In genomic region chr4:138972956-138973819, GRCh38 we compare ENCODE assay signal across 16 cellular contexts. TPM values are rescaled to one million over a fixed set of nuclear protein-coding genes. Genes with fewer than 3 reads are reported as not detected.
DNase-seq lines count a peak whose midpoint lies in the region; ATAC-seq and TF ChIP-seq lines count a peak whose summit lies in the region.
"Had no signal": no experiment of that assay in that cellular context is flagged by ENCODE, and none has a peak within 500 bp of the region (broad histone marks: within the 10 kb centered on the region; RNA-seq: fewer than 3 reads in every experiment).

No MANE protein-coding gene starts in this region.

- intact Hi-C loops in stomach (cut with DNase I; ENCODE audit: low total_unique reads), result no loop called here

- H3K36me3 Mint-ChIP-seq in activated T-helper 17 cell treated with anti-CD3 and anti-CD28 coated beads, Interleukin-2, amount 50 U/mL, for 72 hours (ENCODE audit: low read depth), result no peaks in the 10 kb centered on the region

- H3K4me3 ChIP-seq in ACC112 (ENCODE audit: low read depth, low read length), result no peak overlapping the region
- no peak overlapping the region for H3K4me3 ChIP-seq in hepatocyte
- H3K4me3 ChIP-seq in stomach, result no peak overlapping the region
- H3K4me3 ChIP-seq: colonic mucosa, SK-N-MC, vagina had no signal

- ATAC-seq in GM21619 (IDR thresholded peaks at IDR 0.05; ENCODE audit: unreplicated experiment), result peak; percentile 34
- no peak for ATAC-seq in GM21723 (IDR thresholded peaks at IDR 0.05; ENCODE audit: unreplicated experiment)
- ATAC-seq in activated T-helper 17 cell treated with anti-CD3 and anti-CD28 coated beads, Interleukin-2, amount 50 U/mL, for 72 hours (replicated peaks), result no peak
- ATAC-seq: activated naive CD8-positive, alpha-beta T cell treated with anti-CD3 and anti-CD28 coated beads, Interleukin-2, amount 50 U/mL, for 24 hours had no signal

- TF ChIP-seq EP300 in stomach (IDR thresholded peaks at IDR 0.05), result no peak

- H3K4me1 ChIP-seq in ACC112 (ENCODE audit: control insufficient read depth, insufficient read depth, low read length, unreplicated experiment) (no peaks in the 10 kb centered on the region), hepatocyte (ENCODE audit: insufficient read depth) (peaks cover 8% of the 10 kb centered on the region), stomach (no peaks in the 10 kb centered on the region)
- H3K4me1 ChIP-seq: colonic mucosa, vagina had no signal

- H2AFZ ChIP-seq in ACC112 (ENCODE audit: low read length, unreplicated experiment) (peak overlapping the region; percentile 17), hepatocyte (no peak overlapping the region)

- TF ChIP-seq CTCF in hepatocyte (IDR thresholded peaks at IDR 0.05; ENCODE audit: poor library complexity), result no peak
- no peak for TF ChIP-seq CTCF in stomach (IDR thresholded peaks at IDR 0.05)

- H3K4me1 Mint-ChIP-seq in activated T-helper 17 cell treated with anti-CD3 and anti-CD28 coated beads, Interleukin-2, amount 50 U/mL, for 72 hours, result no peaks in the 10 kb centered on the region

- TF ChIP-seq POLR2A in stomach (IDR thresholded peaks at IDR 0.05), result no peak

- no peak overlapping the region for H3K4me3 Mint-ChIP-seq in activated T-helper 17 cell treated with anti-CD3 and anti-CD28 coated beads, Interleukin-2, amount 50 U/mL, for 72 hours
- H3K4me3 Mint-ChIP-seq: activated naive CD8-positive, alpha-beta T cell treated with anti-CD3 and anti-CD28 coated beads, Interleukin-2, amount 50 U/mL, for 24 hours had no signal

- H3K27me3 ChIP-seq in ACC112 (ENCODE audit: insufficient read depth, low read length), result no peaks in the 10 kb centered on the region
- H3K27me3 ChIP-seq in hepatocyte, result no peaks in the 10 kb centered on the region
- no peaks in the 10 kb centered on the region for H3K27me3 ChIP-seq in stomach
- H3K27me3 ChIP-seq: colonic mucosa, vagina had no signal

- DNase-seq in NCI-H2171 treated with DMSO at 0.1 percent for 48 hours (lab: John Stamatoyannopoulos, UW), result peak; percentile 79
- no peak for DNase-seq in hepatocyte (ENCODE audit: low spot score)
- DNase-seq in mucosa of gallbladder (ENCODE audit: low spot score), result no peak
- DNase-seq in stomach, result no peak
- DNase-seq: activated CD8-positive, alpha-beta memory T cell treated with anti-CD3 and anti-CD28 coated beads, Interleukin-2, amount 50 U/mL, for 48 hours; activated naive CD8-positive, alpha-beta T cell treated with anti-CD3 and anti-CD28 coated beads, Interleukin-2, amount 50 U/mL, for 24 hours; colonic mucosa; DND-41; NK-92 treated with Interleukin-12 subunit alpha and Interleukin-12 subunit beta, amount 100 ng/mL, for 24 hours had no signal

- H4K20me1 ChIP-seq in hepatocyte (ENCODE audit: insufficient read depth, poor library complexity, severe bottlenecking), result no peaks in the 10 kb centered on the region

- H3K79me2 ChIP-seq in ACC112 (ENCODE audit: control insufficient read depth, insufficient read depth, low read length, unreplicated experiment) (no peaks in the 10 kb centered on the region), hepatocyte (no peaks in the 10 kb centered on the region)

- no peak overlapping the region for H3K27ac ChIP-seq in ACC112 (ENCODE audit: low read depth, low read length)
- H3K27ac ChIP-seq in hepatocyte, result no peak overlapping the region
- no peak overlapping the region for H3K27ac ChIP-seq in stomach
- H3K27ac ChIP-seq: colonic mucosa, HL-60, SK-N-MC, vagina had no signal

- H3K9me3 Mint-ChIP-seq in activated T-helper 17 cell treated with anti-CD3 and anti-CD28 coated beads, Interleukin-2, amount 50 U/mL, for 72 hours, result no peaks in the 10 kb centered on the region
- H3K9me3 Mint-ChIP-seq: activated naive CD8-positive, alpha-beta T cell treated with anti-CD3 and anti-CD28 coated beads, Interleukin-2, amount 50 U/mL, for 24 hours had no signal

- H3K4me2 ChIP-seq in hepatocyte, result peak overlapping the region; percentile 20

- H3K27me3 Mint-ChIP-seq in activated T-helper 17 cell treated with anti-CD3 and anti-CD28 coated beads, Interleukin-2, amount 50 U/mL, for 72 hours, result no peaks in the 10 kb centered on the region
- H3K27me3 Mint-ChIP-seq: activated naive CD8-positive, alpha-beta T cell treated with anti-CD3 and anti-CD28 coated beads, Interleukin-2, amount 50 U/mL, for 24 hours had no signal

- no peaks in the 10 kb centered on the region for H3K9me2 ChIP-seq in hepatocyte (replicated peaks; ENCODE audit: insufficient read depth)

- H3K27ac Mint-ChIP-seq in activated T-helper 17 cell treated with anti-CD3 and anti-CD28 coated beads, Interleukin-2, amount 50 U/mL, for 72 hours, result no peak overlapping the region
- H3K27ac Mint-ChIP-seq: activated naive CD8-positive, alpha-beta T cell treated with anti-CD3 and anti-CD28 coated beads, Interleukin-2, amount 50 U/mL, for 24 hours had no signal

- WGBS in hepatocyte (ENCODE audit: low lambda C conversion rate, missing lambda C conversion rate), result 41% methylated on average over 9 of the region's 9 CpGs
- 59 to 80% (median 70%) methylated on average over 5 to 9 of the region's 9 CpGs for WGBS in stomach, 5 donors

- no peaks in the 10 kb centered on the region for H3K9me3 ChIP-seq in hepatocyte (ENCODE audit: low read depth)
- no peaks in the 10 kb centered on the region for H3K9me3 ChIP-seq in stomach
- H3K9me3 ChIP-seq: colonic mucosa, vagina had no signal

- H3K36me3 ChIP-seq in ACC112 (ENCODE audit: insufficient read depth, low read length) (no peaks in the 10 kb centered on the region), hepatocyte (replicated peaks; ENCODE audit: insufficient read depth, low read depth) (no peaks in the 10 kb centered on the region), stomach (no peaks in the 10 kb centered on the region)
- H3K36me3 ChIP-seq: colonic mucosa, vagina had no signal

RNA-seq across cellular contexts. Expression of gene NOCT, which starts 42.4 kb away (rescaled TPM):
- 18.2 and 20.8 TPM in 2 replicates for total RNA-seq in hepatocyte
- 8.8 and 9.9 TPM in 2 replicates for polyA plus RNA-seq in hepatocyte
- 3.8 TPM for total RNA-seq in mucosa of gallbladder
- 10 to 100 TPM; 12.4 to 18.7 TPM for total RNA-seq in activated T-helper 17 cell treated with anti-CD3 and anti-CD28 coated beads, Interleukin-2, amount 50 U/mL, for 72 hours
- 1 to 10 TPM in 2 of 5 donors, under 1 TPM in 1, not detected in 2; 0.58 to 4.4 (median 2.2) TPM for total RNA-seq in stomach
- polyA plus RNA-seq in stomach, result 1 to 10 TPM in 1 of 3 donors, under 1 TPM in 2; 0.38 to 1.1 (median 0.76) TPM
